In the genomic region with DNA sequence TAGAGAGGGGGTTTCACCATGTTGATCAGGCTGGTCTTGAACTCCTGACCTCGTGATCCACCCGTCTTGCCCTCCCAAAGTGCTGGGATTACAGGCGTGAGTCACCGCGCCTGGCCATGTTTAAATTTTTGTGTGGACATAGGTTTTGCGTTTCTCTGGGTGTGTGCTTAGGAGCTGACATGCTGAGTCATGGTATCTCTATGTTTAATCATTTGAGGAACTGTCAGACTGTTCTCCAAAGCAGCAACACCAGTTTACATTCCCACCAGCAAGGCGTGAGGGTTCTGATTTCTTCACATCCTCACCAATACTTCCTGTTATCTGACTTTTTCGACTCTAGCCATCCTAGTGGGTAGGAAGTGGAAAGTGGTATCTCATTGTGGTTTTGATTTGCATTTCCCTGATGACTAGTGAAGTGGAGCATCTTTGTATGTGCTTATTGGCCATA, we compare ENCODE assay signal across 9 cellular contexts.
A peak's percentile ranks its signal among the peaks of the same experiment; 100 is the strongest.
DNase-seq lines count a peak whose midpoint lies in the region; ATAC-seq and TF ChIP-seq lines count a peak whose summit lies in the region.
"Had no signal": no experiment of that assay in that cellular context is flagged by ENCODE, and none has a peak within 500 bp of the region (broad histone marks: within the 10 kb centered on the region; RNA-seq: fewer than 3 reads in every experiment).

No MANE protein-coding gene starts in this region.

- no peak overlapping the region for H3K4me3 ChIP-seq in OCI-LY7 (ENCODE audit: low read depth, low read length, poor library complexity, severe bottlenecking)
- H3K4me3 ChIP-seq in tibial artery, result no peak overlapping the region

- H3K36me3 ChIP-seq in OCI-LY7 (ENCODE audit: insufficient read depth, low read length) (no peaks in the 10 kb centered on the region), tibial artery (no peaks in the 10 kb centered on the region)

- no peaks in the 10 kb centered on the region for H3K27me3 ChIP-seq in tibial artery

- no peaks in the 10 kb centered on the region for H4K20me1 ChIP-seq in OCI-LY7 (ENCODE audit: insufficient read depth, low read length)

- peak; percentile 60 for DNase-seq in stimulated activated CD4-positive, alpha-beta T cell treated with anti-CD3 and anti-CD28 coated beads, Interleukin-1b, Interleukin-23, amount 100 ng/mL, for 48 hours
- no peak for DNase-seq in stimulated activated CD4-positive, alpha-beta T cell treated with anti-CD3 and anti-CD28 coated beads, Interleukin-12 subunit alpha, Interleukin-12 subunit beta, amount 100 ng/mL, for 4 hours
- DNase-seq in OCI-LY7 (ENCODE audit: low spot score) (peak; percentile 24), non-pigmented ciliary epithelial cell (ENCODE audit: low read depth) (peak; percentile 74), tibial artery (no peak), NCI-H2029 treated with DMSO at 0.1 percent for 48 hours (lab: John Stamatoyannopoulos, UW) (no peak)
- peak in 1 of 2 donors; percentile 54 for DNase-seq in activated naive CD4-positive, alpha-beta T cell treated with anti-CD3 and anti-CD28 coated beads, Interleukin-2, amount 50 U/mL, for 72 hours (ENCODE audit: low spot score in 2 of 2)

- POLR2A ChIA-PET in OCI-LY7 (lab: Charles Lee), result no interaction called here

- no peaks in the 10 kb centered on the region for H3K79me2 ChIP-seq in OCI-LY7 (ENCODE audit: insufficient read depth, low read depth, low read length)
- H3K79me2 ChIP-seq: parathyroid adenoma had no signal

- no peak overlapping the region for H3K27ac ChIP-seq in OCI-LY7 (ENCODE audit: low read depth, low read length, poor library complexity, severe bottlenecking)
- no peak overlapping the region for H3K27ac ChIP-seq in tibial artery
- H3K27ac ChIP-seq: parathyroid adenoma had no signal

- no peak overlapping the region for H2AFZ ChIP-seq in OCI-LY7 (ENCODE audit: low read length)
- H2AFZ ChIP-seq: parathyroid adenoma had no signal

- H3K9me3 Mint-ChIP-seq in activated naive CD4-positive, alpha-beta T cell treated with anti-CD3 and anti-CD28 coated beads, Interleukin-2, amount 50 U/mL, for 72 hours, result peaks cover 4 to 10% of the 10 kb centered on the region in 2 donors

- H3K9me2 ChIP-seq in OCI-LY7 (ENCODE audit: insufficient read depth, low read length), result no peaks in the 10 kb centered on the region

- H3K9me3 ChIP-seq in OCI-LY7 (ENCODE audit: low read length) (no peaks in the 10 kb centered on the region), tibial artery (peaks cover 0 to 9% (median 4%) of the 10 kb centered on the region in 3 donors)

- CTCF ChIA-PET in OCI-LY7 (lab: Charles Lee; ENCODE audit: unreplicated experiment), result no interaction called here

- TF ChIP-seq CTCF in OCI-LY7 (conservative IDR thresholded peaks at IDR 0.05; ENCODE audit: low read length), result no peak
- TF ChIP-seq CTCF in tibial artery (IDR thresholded peaks at IDR 0.05), result no peak

- 0 out of 2 replicates have a peak overlapping the region, but pooled peaks have one; percentile 6 for H3K4me2 ChIP-seq in OCI-LY7 (ENCODE audit: low read length)

- H3K36me3 Mint-ChIP-seq in activated naive CD4-positive, alpha-beta T cell treated with anti-CD3 and anti-CD28 coated beads, Interleukin-2, amount 50 U/mL, for 72 hours, result peaks cover 6 to 28% of the 10 kb centered on the region in 2 donors

- H3K27ac Mint-ChIP-seq in activated naive CD4-positive, alpha-beta T cell treated with anti-CD3 and anti-CD28 coated beads, Interleukin-2, amount 50 U/mL, for 72 hours, result peak overlapping the region in 1 of 2 donors; percentile 65

- H3K4me1 ChIP-seq in OCI-LY7 (ENCODE audit: insufficient read depth, low read length, poor library complexity, severe bottlenecking), result peaks cover 9% of the 10 kb centered on the region
- no peaks in the 10 kb centered on the region for H3K4me1 ChIP-seq in tibial artery
- H3K4me1 ChIP-seq: parathyroid adenoma had no signal

- intact Hi-C loops in OCI-LY7 (cut with micrococcal nuclease; ENCODE audit: unreplicated experiment) (no loop called here), tibial artery (cut with DNase I; ENCODE audit: low total_unique reads) (no loop called here)

- peak; percentile 85 to 91 for ATAC-seq in activated naive CD4-positive, alpha-beta T cell treated with anti-CD3 and anti-CD28 coated beads, Interleukin-2, amount 50 U/mL, for 72 hours
- ATAC-seq in HG02610 (IDR thresholded peaks at IDR 0.05; ENCODE audit: unreplicated experiment), result no peak

- BruUV-seq in OCI-LY7 (replicated peaks; lab: Mats Ljungman, UMichigan), result no TSS peak

Comparison
In these comparisons a context has a peak if more than half of its experiments do, and no peak if none do; other contexts are left out.
1. DNase-seq: peak in stimulated activated CD4-positive, alpha-beta T cell treated with anti-CD3 and anti-CD28 coated beads, Interleukin-1b, Interleukin-23, amount 100 ng/mL, for 48 hours (single experiment), OCI-LY7 (single experiment) and non-pigmented ciliary epithelial cell (single experiment); none in stimulated activated CD4-positive, alpha-beta T cell treated with anti-CD3 and anti-CD28 coated beads, Interleukin-12 subunit alpha, Interleukin-12 subunit beta, amount 100 ng/mL, for 4 hours (single experiment), tibial artery (0 of 2) and NCI-H2029 treated with DMSO at 0.1 percent for 48 hours (single experiment).